ENCODE assay signal across 10 cellular contexts in the genomic region with DNA sequence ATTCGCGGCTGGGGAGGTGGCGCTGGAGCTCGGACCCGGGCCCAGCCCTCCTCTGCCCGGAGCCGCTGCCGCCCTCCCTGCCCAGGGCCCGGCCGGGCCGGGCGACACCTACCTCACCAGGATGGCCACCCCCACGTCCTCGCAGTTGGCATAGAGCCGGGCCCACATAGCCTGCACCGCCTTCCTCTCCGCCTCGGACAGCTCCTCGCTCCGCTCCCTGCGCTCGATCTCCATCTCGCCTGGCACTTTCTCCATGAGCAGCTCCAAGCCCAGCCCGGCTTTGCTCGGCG. TPM values are rescaled to one million over a fixed set of nuclear protein-coding genes. Genes with fewer than 3 reads are reported as not detected.
DNase-seq lines count a peak whose midpoint lies in the region; ATAC-seq and TF ChIP-seq lines count a peak whose summit lies in the region.
"Had no signal": no experiment of that assay in that cellular context is flagged by ENCODE, and none has a peak within 500 bp of the region (broad histone marks: within the 10 kb centered on the region; RNA-seq: fewer than 3 reads in every experiment).

No MANE protein-coding gene starts in this region.

- peak overlapping the region; percentile 28 to 50 for H3K27ac ChIP-seq in esophagus (ENCODE audit: low read depth in 2 of 2, low read length in 1 of 2)
- no peak overlapping the region for H3K27ac ChIP-seq in mesendoderm (ENCODE audit: low read depth, low read length)
- H3K27ac ChIP-seq: 22Rv1 had no signal

- H3K4me3 ChIP-seq in esophagus (ENCODE audit: low read depth in 1 of 2, low read length in 2 of 2) (peak overlapping the region; percentile 39 to 40), mesendoderm (ENCODE audit: low read length) (peak overlapping the region; percentile 9)

- peak overlapping the region; percentile 68 for H3K4me3 Mint-ChIP-seq in type B pancreatic cell

- peaks cover 35% of the 10 kb centered on the region for H3K4me1 Mint-ChIP-seq in type B pancreatic cell (ENCODE audit: unreplicated experiment)

- peak overlapping the region; percentile 44 for H3K18ac ChIP-seq in mesendoderm (ENCODE audit: low read length)

- TF ChIP-seq CTCF in type B pancreatic cell (conservative IDR thresholded peaks at IDR 0.05): no peak

- H3K36me3 ChIP-seq in esophagus (ENCODE audit: control insufficient read depth in 2 of 2, insufficient read depth in 2 of 2, low read length in 1 of 2): peaks cover 0 to 2% of the 10 kb centered on the region in 2 donors
- H3K36me3 ChIP-seq in mesendoderm (ENCODE audit: control insufficient read depth, insufficient read depth, low read length): no peaks in the 10 kb centered on the region

- no peak for ATAC-seq in GM19023 (IDR thresholded peaks at IDR 0.05; ENCODE audit: unreplicated experiment)
- ATAC-seq in HG02884 (IDR thresholded peaks at IDR 0.05; ENCODE audit: unreplicated experiment): no peak

- H4K8ac ChIP-seq in mesendoderm (ENCODE audit: low read depth, low read length): no peak overlapping the region

- H2BK120ac ChIP-seq in mesendoderm (ENCODE audit: low read depth, low read length): no peak overlapping the region

- H3K4me2 ChIP-seq in mesendoderm (ENCODE audit: low read length): peak overlapping the region; percentile 45

- H3K27me3 ChIP-seq in esophagus (ENCODE audit: control insufficient read depth in 1 of 2, insufficient read depth in 2 of 2, low read length in 2 of 2) (no peaks in the 10 kb centered on the region), mesendoderm (ENCODE audit: insufficient read depth, low read length, poor library complexity) (peaks cover 1% of the 10 kb centered on the region)

- no peak overlapping the region for H3K4ac ChIP-seq in mesendoderm (ENCODE audit: low read depth, low read length)

- no peak overlapping the region for H2AK5ac ChIP-seq in mesendoderm (ENCODE audit: low read length)

- no peak overlapping the region for H4K5ac ChIP-seq in mesendoderm (ENCODE audit: low read length)

- no peak overlapping the region for H3K23ac ChIP-seq in mesendoderm (ENCODE audit: low read length)

- H2BK5ac ChIP-seq in mesendoderm (ENCODE audit: low read length): no peak overlapping the region

- peak overlapping the region; percentile 87 for H3K56ac ChIP-seq in mesendoderm (ENCODE audit: low read length)

- H3K27me3 Mint-ChIP-seq in type B pancreatic cell: peaks cover 48% of the 10 kb centered on the region

- H3K9me3 Mint-ChIP-seq in type B pancreatic cell: no peaks in the 10 kb centered on the region

- H3K27ac Mint-ChIP-seq in type B pancreatic cell: no peak overlapping the region

- H3K9ac ChIP-seq in mesendoderm (ENCODE audit: low read length): peak overlapping the region; percentile 64

- no peaks in the 10 kb centered on the region for H3K36me3 Mint-ChIP-seq in type B pancreatic cell

- H3K9me3 ChIP-seq in esophagus (ENCODE audit: control insufficient read depth in 2 of 2, insufficient read depth in 1 of 2, low read depth in 1 of 2, low read length in 1 of 2): no peaks in the 10 kb centered on the region

- DNase-seq in DMS53 (lab: John Stamatoyannopoulos, UW) (peak; percentile 40), DMS53 treated with DMSO at 0.1 percent for 48 hours (lab: John Stamatoyannopoulos, UW; ENCODE audit: unreplicated experiment) (no peak), mesendoderm (peak; percentile 45), type B pancreatic cell (ENCODE audit: extremely low spot score, unreplicated experiment) (no peak), SKM-1 treated with dmso at 0.1 percent for 144 hours (lab: John Stamatoyannopoulos, UW; ENCODE audit: unreplicated experiment) (no peak)
- DNase-seq: NCI-H510A had no signal

- H3K79me2 ChIP-seq in mesendoderm (ENCODE audit: control insufficient read depth, insufficient read depth, low read length): no peaks in the 10 kb centered on the region

- WGBS in esophagus, 2 donors: 7 to 8% methylated on average over 16 to 26 of the region's 26 CpGs
- no CpG with 5 or more reads among the region's 26 CpGs for WGBS in mesendoderm (ENCODE audit: extremely low coverage, insufficient coverage, low lambda C conversion rate)

- peaks cover 4 to 11% of the 10 kb centered on the region in 2 donors for H3K4me1 ChIP-seq in esophagus (ENCODE audit: control insufficient read depth in 2 of 2, insufficient read depth in 2 of 2, low read length in 1 of 2)
- H3K4me1 ChIP-seq in mesendoderm (ENCODE audit: control insufficient read depth, low read depth, low read length): peaks cover 5% of the 10 kb centered on the region

- H2BK15ac ChIP-seq in mesendoderm (replicated peaks; ENCODE audit: low read depth): no peak overlapping the region

- H3K79me1 ChIP-seq in mesendoderm (ENCODE audit: low read length): no peaks in the 10 kb centered on the region

RNA-seq across cellular contexts. Expression of gene CYGB, which starts 0.3 kb away (rescaled TPM):
- 1 to 10 TPM; 3.1 to 3.7 TPM for polyA plus RNA-seq in esophagus
- 0.88 TPM for polyA plus RNA-seq in mesendoderm (2013, experiment 1 of 2)
- polyA plus RNA-seq in mesendoderm (2013, experiment 2 of 2): 0.88 TPM
- 2.5 and 10.0 TPM in 2 replicates for total RNA-seq in type B pancreatic cell (ENCODE audit: low replicate concordance)

RNA-seq across cellular contexts. Expression of gene PRCD, which starts 2.6 kb away (rescaled TPM):
- 1 to 10 TPM; 1.2 to 3.0 TPM for polyA plus RNA-seq in esophagus
- polyA plus RNA-seq in mesendoderm (2013, experiment 1 of 2): 0.59 TPM
- 0.55 TPM for polyA plus RNA-seq in mesendoderm (2013, experiment 2 of 2)
- total RNA-seq in type B pancreatic cell (ENCODE audit: low replicate concordance): 0.33 and 3.3 TPM in 2 replicates

RNA-seq across cellular contexts. Expression of gene RHBDF2, which starts 36.0 kb away (rescaled TPM):
- polyA plus RNA-seq in esophagus: 10 to 100 TPM; 19.4 to 27.3 TPM
- 12.3 TPM for polyA plus RNA-seq in mesendoderm (2013, experiment 1 of 2)
- 11.8 TPM for polyA plus RNA-seq in mesendoderm (2013, experiment 2 of 2)
- 12.3 and 17.2 TPM in 2 replicates for total RNA-seq in type B pancreatic cell (ENCODE audit: low replicate concordance)

RNA-seq across cellular contexts. Expression of gene ST6GALNAC2, which starts 48.4 kb away (rescaled TPM):
- polyA plus RNA-seq in esophagus: 10 to 100 TPM; 17.5 to 20.2 TPM
- 0.04 TPM for polyA plus RNA-seq in mesendoderm (2013, experiment 1 of 2)
- polyA plus RNA-seq in mesendoderm (2013, experiment 2 of 2): 0.04 TPM
- 4.3 and 10.4 TPM in 2 replicates for total RNA-seq in type B pancreatic cell (ENCODE audit: low replicate concordance)

Comparison
In these comparisons a context has a peak if more than half of its experiments do, and no peak if none do; other contexts are left out.
1. DNase-seq: peak in DMS53 (single experiment) and mesendoderm (single experiment); none in DMS53 treated with DMSO at 0.1 percent for 48 hours (single experiment), type B pancreatic cell (single experiment) and SKM-1 treated with dmso at 0.1 percent for 144 hours (single experiment).